In the genomic region with DNA sequence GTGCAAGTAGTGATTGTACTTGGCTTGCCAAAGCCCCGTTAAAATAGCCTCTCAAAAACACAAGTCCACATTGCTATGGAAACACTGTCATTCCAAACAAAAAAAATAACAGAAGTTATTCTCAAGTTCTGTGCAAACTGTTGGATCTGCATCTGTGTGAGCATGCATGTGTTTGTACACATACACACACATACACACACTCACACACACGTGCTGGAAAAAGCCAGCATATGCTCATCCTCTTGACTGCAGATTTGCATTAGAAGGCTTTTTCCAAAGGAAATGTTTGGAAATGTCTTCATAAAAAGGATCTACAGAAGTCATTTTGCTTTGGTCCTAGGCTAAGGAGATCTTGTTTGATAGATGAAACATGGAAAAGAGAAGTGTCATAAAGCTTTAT, we compare ENCODE assay signal across 38 cellular contexts. TPM values are rescaled to one million over a fixed set of nuclear protein-coding genes. Genes with fewer than 3 reads are reported as not detected.
"Had no signal": no experiment of that assay in that cellular context is flagged by ENCODE, and none has a peak within 500 bp of the region (broad histone marks: within the 10 kb centered on the region; RNA-seq: fewer than 3 reads in every experiment).

No MANE protein-coding gene starts in this region.

- H3K4me3 ChIP-seq: MG63 had no signal

- H3K36me3 ChIP-seq: MG63 had no signal

- H3K27me3 ChIP-seq: MG63 had no signal

- H3K9me3 ChIP-seq: MG63 had no signal

- DNase-seq: Karpas-422, Kasumi-1, MG63, MM.1S, MV-4-11, NCI-H1048, NCI-H1092, NCI-H1092 treated with DMSO at 0.1 percent for 48 hours, NCI-H1105, NCI-H1105 treated with DMSO at 0.1 percent for 48 hours, NCI-H1417, NCI-H1417 treated with DMSO at 0.1 percent for 48 hours, NCI-H1436, NCI-H1436 treated with DMSO at 0.1 percent for 48 hours, NCI-H146, NCI-H1694, NCI-H1694 treated with DMSO at 0.1 percent for 48 hours, NCI-H187, NCI-H187 treated with DMSO at 0.1 percent for 48 hours, NCI-H1930, NCI-H2029, NCI-H2029 treated with DMSO at 0.1 percent for 48 hours, NCI-H2081, NCI-H2081 treated with DMSO at 0.1 percent for 48 hours, NCI-H2107, NCI-H2171, NCI-H2171 treated with DMSO at 0.1 percent for 48 hours, NCI-H2227 treated with DMSO at 0.1 percent for 48 hours, NCI-H226, NCI-H345, NCI-H446, NCI-H446 treated with DMSO at 0.1 percent for 48 hours, NCI-H510A, NCI-H510A treated with DMSO at 0.1 percent for 48 hours had no signal

RNA-seq across cellular contexts. Expression of a gene that starts 13.4 kb away (rescaled TPM):
- total RNA-seq: LHCN-M2, M059J, MCF 10A, NCI-H460 had no signal
